In genomic region chr17:70609566-70609965, GRCh38 we compare ENCODE assay signal across 15 cellular contexts.
DNase-seq lines count a peak whose midpoint lies in the region.
"Had no signal": no experiment of that assay in that cellular context is flagged by ENCODE, and none has a peak within 500 bp of the region (broad histone marks: within the 10 kb centered on the region; RNA-seq: fewer than 3 reads in every experiment).

No MANE protein-coding gene starts in this region.

- no peaks in the 10 kb centered on the region for H3K4me1 Mint-ChIP-seq in activated naive CD4-positive, alpha-beta T cell treated with anti-CD3 and anti-CD28 coated beads for 36 hours (ENCODE audit: low read depth)

- no peaks in the 10 kb centered on the region for H3K36me3 ChIP-seq in neuron (ENCODE audit: insufficient read depth, low read length)

- H3K27ac Mint-ChIP-seq in activated naive CD4-positive, alpha-beta T cell treated with anti-CD3 and anti-CD28 coated beads for 36 hours = no peak overlapping the region
- H3K27ac Mint-ChIP-seq: CD8-positive, alpha-beta T cell had no signal

- no peaks in the 10 kb centered on the region for H3K36me3 Mint-ChIP-seq in activated naive CD4-positive, alpha-beta T cell treated with anti-CD3 and anti-CD28 coated beads for 36 hours (ENCODE audit: low read depth)
- H3K36me3 Mint-ChIP-seq: CD8-positive, alpha-beta T cell had no signal

- peaks cover 9% of the 10 kb centered on the region for H3K4me1 ChIP-seq in neuron (ENCODE audit: insufficient read depth, low read length)

- CTCF ChIA-PET in activated naive CD4-positive, alpha-beta T cell treated with anti-CD3 and anti-CD28 coated beads for 36 hours (lab: Charles Lee) = no interaction called here

- H3K4me3 ChIP-seq in neuron (ENCODE audit: low read length) = no peak overlapping the region
- H3K4me3 ChIP-seq: GM23338, K562 had no signal

- H3K27me3 Mint-ChIP-seq in activated naive CD4-positive, alpha-beta T cell treated with anti-CD3 and anti-CD28 coated beads for 36 hours (ENCODE audit: low read depth) = no peaks in the 10 kb centered on the region

- no peaks in the 10 kb centered on the region for H3K27me3 ChIP-seq in neuron (ENCODE audit: insufficient read depth, low read length)

- H2AFZ ChIP-seq in neuron (ENCODE audit: low read depth, low read length) = peak overlapping the region; percentile 13
- H2AFZ ChIP-seq: GM23338 had no signal

- H3K4me3 Mint-ChIP-seq in activated naive CD4-positive, alpha-beta T cell treated with anti-CD3 and anti-CD28 coated beads for 36 hours = no peak overlapping the region
- H3K4me3 Mint-ChIP-seq: CD8-positive, alpha-beta T cell; GM23338 had no signal

- no peaks in the 10 kb centered on the region for H3K9me3 Mint-ChIP-seq in activated naive CD4-positive, alpha-beta T cell treated with anti-CD3 and anti-CD28 coated beads for 36 hours
- H3K9me3 Mint-ChIP-seq: GM23338 had no signal

- DNase-seq in anterior cingulate cortex (lab: John Stamatoyannopoulos, UW) = peak in 49 of 58 donors; percentile 2 to 92 (median 66)
- DNase-seq in hippocampal formation (lab: John Stamatoyannopoulos, UW) = peak; percentile 80 to 95
- DNase-seq in stimulated activated CD4-positive, alpha-beta T cell treated with anti-CD3 and anti-CD28 coated beads, Interleukin-12 subunit alpha, Interleukin-12 subunit beta, amount 100 ng/mL, for 4 hours = no peak
- DNase-seq in NOMO-1 treated with DMSO at 0.1 percent for 48 hours (lab: John Stamatoyannopoulos, UW; ENCODE audit: unreplicated experiment) = no peak
- no peak for DNase-seq in activated naive CD4-positive, alpha-beta T cell treated with anti-CD3 and anti-CD28 coated beads for 36 hours
- DNase-seq in AG20443 (ENCODE audit: low spot score) = no peak
- DNase-seq: CD8-positive, alpha-beta T cell; GF-D8; NCI-H1417; NCI-H187 treated with DMSO at 0.1 percent for 48 hours; NCI-H526 treated with DMSO at 0.1 percent for 48 hours; NK-92 treated with Interleukin-12 subunit alpha and Interleukin-12 subunit beta, amount 100 ng/mL, for 24 hours had no signal

- intact Hi-C loops in activated naive CD4-positive, alpha-beta T cell treated with anti-CD3 and anti-CD28 coated beads for 36 hours (cut with micrococcal nuclease) = no loop called here

- no peaks in the 10 kb centered on the region for H3K9me3 ChIP-seq in neuron (ENCODE audit: low read length)

Comparison
In these comparisons a context has a peak if more than half of its experiments do, and no peak if none do; other contexts are left out.
1. DNase-seq: peak in anterior cingulate cortex (49 of 58) and hippocampal formation (2 of 2); none in stimulated activated CD4-positive, alpha-beta T cell treated with anti-CD3 and anti-CD28 coated beads, Interleukin-12 subunit alpha, Interleukin-12 subunit beta, amount 100 ng/mL, for 4 hours (single experiment), NOMO-1 treated with DMSO at 0.1 percent for 48 hours (single experiment), activated naive CD4-positive, alpha-beta T cell treated with anti-CD3 and anti-CD28 coated beads for 36 hours (single experiment) and AG20443 (single experiment).